In the genomic region with DNA sequence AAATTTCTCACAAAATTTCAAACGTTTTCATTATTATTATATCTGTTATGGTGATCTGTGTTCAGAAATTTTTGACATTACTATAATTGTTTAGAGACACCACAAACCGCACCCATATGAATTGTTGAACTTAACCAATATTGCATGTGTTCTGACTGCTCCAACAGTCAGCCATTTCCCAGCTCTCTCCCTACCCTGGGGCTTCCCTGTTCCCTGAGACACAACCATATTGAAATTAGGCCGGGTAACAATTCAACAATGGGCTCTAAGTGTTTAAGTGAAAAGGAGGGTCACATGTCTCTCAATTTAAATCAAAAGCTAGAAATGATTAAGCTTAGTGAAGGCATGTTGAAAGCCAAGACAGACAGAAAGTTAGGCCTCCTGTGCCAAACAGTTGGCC, we compare ENCODE assay signal across 23 cellular contexts.
"Had no signal": no experiment of that assay in that cellular context is flagged by ENCODE, and none has a peak within 500 bp of the region (broad histone marks: within the 10 kb centered on the region; RNA-seq: fewer than 3 reads in every experiment).

No MANE protein-coding gene starts in this region.

- H3K36me3 ChIP-seq: colonic mucosa, left ventricle myocardium inferior, lower lobe of right lung, right atrium auricular region, sigmoid colon, thyroid gland had no signal

- H3K9me3 ChIP-seq: colonic mucosa, left ventricle myocardium inferior, lower lobe of right lung, right atrium auricular region, sigmoid colon, thyroid gland had no signal

- H3K4me3 ChIP-seq: colonic mucosa, hepatocyte, left ventricle myocardium inferior, lower lobe of right lung, right atrium auricular region, sigmoid colon, thyroid gland had no signal

- ATAC-seq: foreskin keratinocyte, left cardiac atrium, lower lobe of right lung had no signal

- H3K36me3 Mint-ChIP-seq: memory B cell, naive B cell, type B pancreatic cell had no signal

- H3K4me3 Mint-ChIP-seq: endodermal cell, memory B cell, naive B cell, nephron, type B pancreatic cell had no signal

- H3K27ac Mint-ChIP-seq: endodermal cell, memory B cell, naive B cell, nephron, type B pancreatic cell had no signal

- H3K27me3 Mint-ChIP-seq: memory B cell, naive B cell, type B pancreatic cell had no signal

- H3K79me2 ChIP-seq: hepatocyte had no signal

- H3K4me1 ChIP-seq: colonic mucosa, foreskin keratinocyte, left ventricle myocardium inferior, lower lobe of right lung, right atrium auricular region, sigmoid colon, thyroid gland had no signal

- H3K4me1 Mint-ChIP-seq: memory B cell, naive B cell, nephron had no signal

- H3K4me2 ChIP-seq: hepatocyte had no signal

- H3K27me3 ChIP-seq: colonic mucosa, foreskin keratinocyte, hepatocyte, right atrium auricular region, sigmoid colon, thyroid gland had no signal

- H3K27ac ChIP-seq: colonic mucosa, foreskin keratinocyte, hepatocyte, left ventricle myocardium inferior, lower lobe of right lung, right atrium auricular region, sigmoid colon, thyroid gland had no signal

- H2AFZ ChIP-seq: hepatocyte had no signal

- DNase-seq: colonic mucosa; dermis blood vessel endothelial cell; endodermal cell; erythroblast; foreskin keratinocyte; head of caudate nucleus; kidney; left cardiac atrium; left ventricle myocardium inferior; lower lobe of right lung; midbrain; naive B cell; posterior cingulate gyrus; sigmoid colon; small intestine; stimulated activated CD4-positive, alpha-beta T cell treated with anti-CD3 and anti-CD28 coated beads, Interleukin-12 subunit alpha, Interleukin-12 subunit beta, amount 100 ng/mL, for 4 hours; stimulated activated naive CD4-positive, alpha-beta T cell treated with Interleukin-2 at 50 U/mL for 16 hours; thyroid gland had no signal

- H3K9me3 Mint-ChIP-seq: endodermal cell, nephron, type B pancreatic cell had no signal
